ENCODE assay signal across 1 cellular context in the genomic region with DNA sequence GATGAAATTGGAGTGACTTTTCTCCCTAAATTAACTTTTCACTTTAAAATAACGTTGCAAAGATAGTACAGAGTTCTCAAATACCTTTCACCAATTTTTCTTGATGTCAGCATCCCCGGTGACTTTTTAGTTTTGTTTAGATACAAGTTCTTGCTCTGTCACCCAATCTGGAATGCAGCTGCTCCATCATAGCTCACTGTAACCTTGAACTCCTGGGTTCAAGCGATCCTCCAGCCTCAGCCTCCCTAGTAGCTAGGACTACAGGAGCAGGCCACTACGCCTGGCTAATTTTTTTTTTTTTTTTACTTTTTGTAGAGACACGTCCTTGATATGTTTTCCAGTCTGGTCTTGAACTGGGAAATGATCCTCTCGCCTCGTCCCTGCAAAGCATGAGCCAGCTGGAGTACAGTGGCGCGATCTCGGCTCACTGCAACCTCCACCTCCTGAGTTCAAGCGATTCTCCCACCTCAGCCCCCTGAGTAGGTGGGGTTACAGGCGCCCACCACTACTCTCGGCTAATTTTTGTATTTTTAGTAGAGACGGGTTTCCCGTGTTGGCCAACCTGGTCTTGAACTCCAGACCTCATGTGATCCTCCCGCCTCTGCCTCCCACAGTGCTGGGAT.
TF ChIP-seq lines count a peak whose summit lies in the region.

No MANE protein-coding gene starts in this region.

TF ChIP-seq in GM12878, 131 proteins besides CTCF, POLR2A, EP300 and RAD21:
- no peak for TF ChIP-seq SIN3A (IDR thresholded peaks at IDR 0.05; ENCODE audit: low read depth, low read length)
- no peak for TF ChIP-seq TCF12 (IDR thresholded peaks at IDR 0.05; ENCODE audit: low read depth, low read length)
- TF ChIP-seq, protein P1, sequence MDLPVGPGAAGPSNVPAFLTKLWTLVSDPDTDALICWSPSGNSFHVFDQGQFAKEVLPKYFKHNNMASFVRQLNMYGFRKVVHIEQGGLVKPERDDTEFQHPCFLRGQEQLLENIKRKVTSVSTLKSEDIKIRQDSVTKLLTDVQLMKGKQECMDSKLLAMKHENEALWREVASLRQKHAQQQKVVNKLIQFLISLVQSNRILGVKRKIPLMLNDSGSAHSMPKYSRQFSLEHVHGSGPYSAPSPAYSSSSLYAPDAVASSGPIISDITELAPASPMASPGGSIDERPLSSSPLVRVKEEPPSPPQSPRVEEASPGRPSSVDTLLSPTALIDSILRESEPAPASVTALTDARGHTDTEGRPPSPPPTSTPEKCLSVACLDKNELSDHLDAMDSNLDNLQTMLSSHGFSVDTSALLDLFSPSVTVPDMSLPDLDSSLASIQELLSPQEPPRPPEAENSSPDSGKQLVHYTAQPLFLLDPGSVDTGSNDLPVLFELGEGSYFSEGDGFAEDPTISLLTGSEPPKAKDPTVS (IDR thresholded peaks at IDR 0.05; ENCODE audit: low read depth, low read length) = no peak
- TF ChIP-seq, protein P2, sequence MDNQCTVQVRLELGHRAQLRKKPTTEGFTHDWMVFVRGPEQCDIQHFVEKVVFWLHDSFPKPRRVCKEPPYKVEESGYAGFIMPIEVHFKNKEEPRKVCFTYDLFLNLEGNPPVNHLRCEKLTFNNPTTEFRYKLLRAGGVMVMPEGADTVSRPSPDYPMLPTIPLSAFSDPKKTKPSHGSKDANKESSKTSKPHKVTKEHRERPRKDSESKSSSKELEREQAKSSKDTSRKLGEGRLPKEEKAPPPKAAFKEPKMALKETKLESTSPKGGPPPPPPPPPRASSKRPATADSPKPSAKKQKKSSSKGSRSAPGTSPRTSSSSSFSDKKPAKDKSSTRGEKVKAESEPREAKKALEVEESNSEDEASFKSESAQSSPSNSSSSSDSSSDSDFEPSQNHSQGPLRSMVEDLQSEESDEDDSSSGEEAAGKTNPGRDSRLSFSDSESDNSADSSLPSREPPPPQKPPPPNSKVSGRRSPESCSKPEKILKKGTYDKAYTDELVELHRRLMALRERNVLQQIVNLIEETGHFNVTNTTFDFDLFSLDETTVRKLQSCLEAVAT (IDR thresholded peaks at IDR 0.05) = peak; percentile 74; the same call in 1 of the 2 replicates
- TF ChIP-seq, protein P3, sequence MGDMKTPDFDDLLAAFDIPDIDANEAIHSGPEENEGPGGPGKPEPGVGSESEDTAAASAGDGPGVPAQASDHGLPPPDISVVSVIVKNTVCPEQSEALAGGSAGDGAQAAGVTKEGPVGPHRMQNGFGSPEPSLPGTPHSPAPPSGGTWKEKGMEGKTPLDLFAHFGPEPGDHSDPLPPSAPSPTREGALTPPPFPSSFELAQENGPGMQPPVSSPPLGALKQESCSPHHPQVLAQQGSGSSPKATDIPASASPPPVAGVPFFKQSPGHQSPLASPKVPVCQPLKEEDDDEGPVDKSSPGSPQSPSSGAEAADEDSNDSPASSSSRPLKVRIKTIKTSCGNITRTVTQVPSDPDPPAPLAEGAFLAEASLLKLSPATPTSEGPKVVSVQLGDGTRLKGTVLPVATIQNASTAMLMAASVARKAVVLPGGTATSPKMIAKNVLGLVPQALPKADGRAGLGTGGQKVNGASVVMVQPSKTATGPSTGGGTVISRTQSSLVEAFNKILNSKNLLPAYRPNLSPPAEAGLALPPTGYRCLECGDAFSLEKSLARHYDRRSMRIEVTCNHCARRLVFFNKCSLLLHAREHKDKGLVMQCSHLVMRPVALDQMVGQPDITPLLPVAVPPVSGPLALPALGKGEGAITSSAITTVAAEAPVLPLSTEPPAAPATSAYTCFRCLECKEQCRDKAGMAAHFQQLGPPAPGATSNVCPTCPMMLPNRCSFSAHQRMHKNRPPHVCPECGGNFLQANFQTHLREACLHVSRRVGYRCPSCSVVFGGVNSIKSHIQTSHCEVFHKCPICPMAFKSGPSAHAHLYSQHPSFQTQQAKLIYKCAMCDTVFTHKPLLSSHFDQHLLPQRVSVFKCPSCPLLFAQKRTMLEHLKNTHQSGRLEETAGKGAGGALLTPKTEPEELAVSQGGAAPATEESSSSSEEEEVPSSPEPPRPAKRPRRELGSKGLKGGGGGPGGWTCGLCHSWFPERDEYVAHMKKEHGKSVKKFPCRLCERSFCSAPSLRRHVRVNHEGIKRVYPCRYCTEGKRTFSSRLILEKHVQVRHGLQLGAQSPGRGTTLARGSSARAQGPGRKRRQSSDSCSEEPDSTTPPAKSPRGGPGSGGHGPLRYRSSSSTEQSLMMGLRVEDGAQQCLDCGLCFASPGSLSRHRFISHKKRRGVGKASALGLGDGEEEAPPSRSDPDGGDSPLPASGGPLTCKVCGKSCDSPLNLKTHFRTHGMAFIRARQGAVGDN (IDR thresholded peaks at IDR 0.05) = 0 out of 2 replicates have a peak, but pooled peaks have one; percentile 3
- no peak for TF ChIP-seq JUND (IDR thresholded peaks at IDR 0.05; ENCODE audit: low read depth, low read length)
- no peak for TF ChIP-seq ZNF274 (IDR thresholded peaks at IDR 0.05; ENCODE audit: insufficient read depth, insufficient read length)
- no peak for TF ChIP-seq SREBF1 (IDR thresholded peaks at IDR 0.05; ENCODE audit: low read length)
- no peak for TF ChIP-seq ZNF384 (IDR thresholded peaks at IDR 0.05; ENCODE audit: borderline replicate concordance, low read depth, low read length)
